8 cellular contexts compared by ENCODE assay signal in the genomic region with DNA sequence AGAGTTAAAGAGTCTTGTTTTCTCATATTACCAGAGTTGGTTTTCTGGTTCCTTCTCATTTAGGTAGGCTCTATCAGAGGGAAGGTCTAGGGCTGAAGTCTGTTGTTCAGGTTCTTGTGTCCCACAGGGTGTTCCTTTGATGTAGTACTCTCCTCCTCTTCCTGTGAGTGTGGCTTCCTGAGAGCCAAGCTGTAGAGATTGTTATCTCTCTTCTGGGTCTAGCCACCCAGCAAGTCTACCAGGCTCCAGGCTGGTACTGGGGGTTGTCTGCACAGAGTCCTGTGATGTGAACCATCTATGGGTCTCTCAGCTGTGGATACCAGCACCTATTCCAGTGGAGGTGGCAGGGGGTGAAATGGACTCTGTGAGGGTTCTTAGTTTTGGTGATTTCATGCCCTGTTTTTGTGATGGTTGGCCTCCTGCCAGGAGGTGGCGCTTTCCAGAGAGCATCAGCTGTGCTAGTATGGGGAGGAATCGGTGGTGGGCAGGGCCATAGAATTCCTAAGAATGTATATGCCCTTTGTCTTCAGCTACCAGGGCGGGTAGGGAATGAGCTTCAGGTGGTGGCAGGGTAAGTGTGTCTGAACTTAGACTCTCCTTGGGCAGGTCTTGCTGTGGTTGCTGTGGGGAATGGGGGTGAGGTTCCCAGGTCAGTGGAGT.
DNase-seq lines count a peak whose midpoint lies in the region; TF ChIP-seq lines count a peak whose summit lies in the region.
"Not testable (repeated sequence)": the region's sequence is repeated elsewhere in the genome, so short reads cannot be mapped to it uniquely, and the experiment has no call there.

No MANE protein-coding gene starts in this region.

- H3K27ac Mint-ChIP-seq in activated CD4-positive, alpha-beta memory T cell treated with anti-CD3 and anti-CD28 coated beads, Interleukin-2, amount 10 ng/mL, durations not matched to agents 7 days and 5 days: peak overlapping the region; percentile 78
- not testable (repeated sequence) for H3K27ac Mint-ChIP-seq in activated T-helper 2 cell treated with anti-CD3 and anti-CD28 coated beads, Interferon-gamma antibody, Interleukin-2, Interleukin-4, amounts not matched to agents 10 μg/mL and 5 μg/mL and 100 μg/mL, durations not matched to agents 14 hours and 24 hours and 36 hours

- intact Hi-C loops in activated T-helper 2 cell treated with anti-CD3 and anti-CD28 coated beads, Interferon-gamma antibody, Interleukin-2, Interleukin-4, amounts not matched to agents 10 μg/mL and 5 μg/mL and 100 μg/mL, durations not matched to agents 14 hours and 24 hours and 36 hours (cut with micrococcal nuclease): not testable (repeated sequence)

- H3K18ac ChIP-seq in neuronal stem cell (ENCODE audit: low read length): not testable (repeated sequence)

- H3K23ac ChIP-seq in neuronal stem cell (ENCODE audit: low read depth, low read length, poor library complexity): not testable (repeated sequence)

- WGBS in neuronal stem cell (ENCODE audit: extremely low coverage in 2 of 2, insufficient read length in 2 of 2, insufficient replicate concordance in 1 of 2), 2 donors: no CpG with 5 or more reads among the region's 3 CpGs

- H3K27me3 ChIP-seq in Loucy (ENCODE audit: insufficient read depth, low read length, poor library complexity, severe bottlenecking); neuronal stem cell (ENCODE audit: control insufficient read depth in 3 of 3, insufficient read depth in 3 of 3, low read depth in 1 of 3, low read length in 3 of 3): not testable (repeated sequence)

- H3K9me2 ChIP-seq in Loucy (replicated peaks; ENCODE audit: low read depth, low read length): not testable (repeated sequence)

- H3K4me1 Mint-ChIP-seq in activated CD4-positive, alpha-beta memory T cell treated with anti-CD3 and anti-CD28 coated beads, Interleukin-2, amount 10 ng/mL, durations not matched to agents 7 days and 5 days: peaks cover 35% of the 10 kb centered on the region
- H3K4me1 Mint-ChIP-seq in activated T-helper 2 cell treated with anti-CD3 and anti-CD28 coated beads, Interferon-gamma antibody, Interleukin-2, Interleukin-4, amounts not matched to agents 10 μg/mL and 5 μg/mL and 100 μg/mL, durations not matched to agents 14 hours and 24 hours and 36 hours (ENCODE audit: low read depth): peaks cover 20% of the 10 kb centered on the region

- peaks cover 24% of the 10 kb centered on the region for H3K4me1 ChIP-seq in Loucy (ENCODE audit: insufficient read depth, low read length, poor library complexity, severe bottlenecking)
- not testable (repeated sequence) for H3K4me1 ChIP-seq in neuronal stem cell (ENCODE audit: control insufficient read depth in 2 of 2, insufficient read depth in 1 of 2, low read depth in 1 of 2, low read length in 2 of 2)

- TF ChIP-seq CTCF in 22Rv1 (IDR thresholded peaks at IDR 0.05) (peak; percentile 23; the same call in 1 of the 2 replicates), GM10266 (IDR thresholded peaks at IDR 0.05; ENCODE audit: control insufficient read depth, insufficient read depth, low read depth, missing control alignments) (peak; percentile 26), Loucy (conservative IDR thresholded peaks at IDR 0.05; ENCODE audit: low read length) (peak; percentile 59)

- H3K27ac ChIP-seq in 22Rv1; neuronal stem cell (replicated peaks; ENCODE audit: low read length): not testable (repeated sequence)

- peaks cover 36% of the 10 kb centered on the region for H3K36me3 Mint-ChIP-seq in activated CD4-positive, alpha-beta memory T cell treated with anti-CD3 and anti-CD28 coated beads, Interleukin-2, amount 10 ng/mL, durations not matched to agents 7 days and 5 days (ENCODE audit: low read depth)
- peaks cover 13% of the 10 kb centered on the region for H3K36me3 Mint-ChIP-seq in activated T-helper 2 cell treated with anti-CD3 and anti-CD28 coated beads, Interferon-gamma antibody, Interleukin-2, Interleukin-4, amounts not matched to agents 10 μg/mL and 5 μg/mL and 100 μg/mL, durations not matched to agents 14 hours and 24 hours and 36 hours (ENCODE audit: low read depth)

- POLR2A ChIA-PET in activated CD4-positive, alpha-beta memory T cell treated with anti-CD3 and anti-CD28 coated beads, Interleukin-2, amount 10 ng/mL, durations not matched to agents 7 days and 5 days (lab: Charles Lee): interaction anchor here (0.7 to 1.6 kb wide), 4 partner anchors 13 to 30 kb away, joined by 3 to 8 read pairs (median 4); no protein-coding TSS in a partner anchor

- H3K79me1 ChIP-seq in neuronal stem cell (ENCODE audit: low read depth, low read length): not testable (repeated sequence)

- H3K9me3 ChIP-seq in Loucy (ENCODE audit: insufficient read depth, low read depth, low read length); neuronal stem cell (replicated peaks in 1 of 2; ENCODE audit: control insufficient read depth in 2 of 2, insufficient read depth in 1 of 2, low read depth in 1 of 2, low read length in 2 of 2): not testable (repeated sequence)

- not testable (repeated sequence) for H3K79me2 ChIP-seq in Loucy (ENCODE audit: insufficient read depth, low read length)

- peak overlapping the region; percentile 56 for H3K9ac ChIP-seq in Loucy (ENCODE audit: low read depth, low read length, poor library complexity, severe bottlenecking)
- H3K9ac ChIP-seq in neuronal stem cell (ENCODE audit: low read depth, low read length, poor library complexity): not testable (repeated sequence)

- H2AFZ ChIP-seq in Loucy (ENCODE audit: low read length): peak overlapping the region; percentile 61
- H2AFZ ChIP-seq in neuronal stem cell (ENCODE audit: low read length): not testable (repeated sequence)

- not testable (repeated sequence) for H2BK120ac ChIP-seq in neuronal stem cell (ENCODE audit: low read depth, low read length)

- H2BK5ac ChIP-seq in neuronal stem cell (ENCODE audit: low read length): not testable (repeated sequence)

- H3K36me3 ChIP-seq in Loucy (ENCODE audit: insufficient read depth, low read length); neuronal stem cell (replicated peaks in 1 of 2; ENCODE audit: control insufficient read depth in 2 of 2, insufficient read depth in 2 of 2, low read length in 2 of 2): not testable (repeated sequence)

- peak overlapping the region; percentile 59 for H3K4me3 Mint-ChIP-seq in activated CD4-positive, alpha-beta memory T cell treated with anti-CD3 and anti-CD28 coated beads, Interleukin-2, amount 10 ng/mL, durations not matched to agents 7 days and 5 days
- H3K4me3 Mint-ChIP-seq in activated T-helper 2 cell treated with anti-CD3 and anti-CD28 coated beads, Interferon-gamma antibody, Interleukin-2, Interleukin-4, amounts not matched to agents 10 μg/mL and 5 μg/mL and 100 μg/mL, durations not matched to agents 14 hours and 24 hours and 36 hours (ENCODE audit: low read depth): peak overlapping the region; percentile 6

- peaks cover 35% of the 10 kb centered on the region for H3K9me3 Mint-ChIP-seq in activated CD4-positive, alpha-beta memory T cell treated with anti-CD3 and anti-CD28 coated beads, Interleukin-2, amount 10 ng/mL, durations not matched to agents 7 days and 5 days
- peaks cover 22% of the 10 kb centered on the region for H3K9me3 Mint-ChIP-seq in activated T-helper 2 cell treated with anti-CD3 and anti-CD28 coated beads, Interferon-gamma antibody, Interleukin-2, Interleukin-4, amounts not matched to agents 10 μg/mL and 5 μg/mL and 100 μg/mL, durations not matched to agents 14 hours and 24 hours and 36 hours

- H4K8ac ChIP-seq in neuronal stem cell (ENCODE audit: low read depth, low read length): peak overlapping the region; percentile 17

- H2BK12ac ChIP-seq in neuronal stem cell (ENCODE audit: low read length): not testable (repeated sequence)

- H3F3A ChIP-seq in Loucy (ENCODE audit: low read depth): not testable (repeated sequence)

- CTCF ChIA-PET in activated CD4-positive, alpha-beta memory T cell treated with anti-CD3 and anti-CD28 coated beads, Interleukin-2, amount 10 ng/mL, durations not matched to agents 7 days and 5 days (lab: Charles Lee): interaction anchor here (0.9 to 1.5 kb wide), 7 partner anchors 10 to 245 kb away, joined by 3 to 6 read pairs (median 3); no protein-coding TSS in a partner anchor

- not testable (repeated sequence) for H4K20me1 ChIP-seq in Loucy (ENCODE audit: insufficient read depth, low read length, poor library complexity, severe bottlenecking)

- not testable (repeated sequence) for H2BK15ac ChIP-seq in neuronal stem cell (ENCODE audit: low read length)

- DNase-seq in GM10266 (ENCODE audit: extremely low spot score); neuronal stem cell (ENCODE audit: low spot score): not testable (repeated sequence)
- peak; percentile 33 for DNase-seq in T-helper 22 cell (ENCODE audit: low read depth)
- DNase-seq in activated CD4-positive, alpha-beta memory T cell treated with anti-CD3 and anti-CD28 coated beads, Interleukin-2, amount 10 ng/mL, durations not matched to agents 7 days and 5 days: peak; percentile 48
- peak; percentile 10 for DNase-seq in activated T-helper 2 cell treated with anti-CD3 and anti-CD28 coated beads, Interferon-gamma antibody, Interleukin-2, Interleukin-4, amounts not matched to agents 10 μg/mL and 5 μg/mL and 100 μg/mL, durations not matched to agents 14 hours and 24 hours and 36 hours (ENCODE audit: low spot score)
- peak; percentile 6 for DNase-seq in effector CD4-positive, alpha-beta T cell

- H3K4ac ChIP-seq in neuronal stem cell (ENCODE audit: low read length): not testable (repeated sequence)

- H3K4me3 ChIP-seq in Loucy (ENCODE audit: low read length, poor library complexity, severe bottlenecking): peak overlapping the region; percentile 52
- H3K4me3 ChIP-seq in neuronal stem cell (ENCODE audit: low read length in 2 of 2): not testable (repeated sequence)

- H4K91ac ChIP-seq in neuronal stem cell (ENCODE audit: low read depth, low read length, poor library complexity): not testable (repeated sequence)

- not testable (repeated sequence) for H2AK5ac ChIP-seq in neuronal stem cell (ENCODE audit: low read depth, low read length)

- peak overlapping the region; percentile 87 for H3K4me2 ChIP-seq in Loucy (ENCODE audit: low read depth, low read length, poor library complexity, severe bottlenecking)
- not testable (repeated sequence) for H3K4me2 ChIP-seq in neuronal stem cell (ENCODE audit: insufficient read depth, low read length, poor library complexity, severe bottlenecking)

- H3K14ac ChIP-seq in neuronal stem cell (ENCODE audit: low read length): not testable (repeated sequence)

- H3K27me3 Mint-ChIP-seq in activated CD4-positive, alpha-beta memory T cell treated with anti-CD3 and anti-CD28 coated beads, Interleukin-2, amount 10 ng/mL, durations not matched to agents 7 days and 5 days: not testable (repeated sequence)
- peaks cover 17% of the 10 kb centered on the region for H3K27me3 Mint-ChIP-seq in activated T-helper 2 cell treated with anti-CD3 and anti-CD28 coated beads, Interferon-gamma antibody, Interleukin-2, Interleukin-4, amounts not matched to agents 10 μg/mL and 5 μg/mL and 100 μg/mL, durations not matched to agents 14 hours and 24 hours and 36 hours (ENCODE audit: low read depth)
